Comparison of ENCODE assay signal across 28 cellular contexts in the genomic region with DNA sequence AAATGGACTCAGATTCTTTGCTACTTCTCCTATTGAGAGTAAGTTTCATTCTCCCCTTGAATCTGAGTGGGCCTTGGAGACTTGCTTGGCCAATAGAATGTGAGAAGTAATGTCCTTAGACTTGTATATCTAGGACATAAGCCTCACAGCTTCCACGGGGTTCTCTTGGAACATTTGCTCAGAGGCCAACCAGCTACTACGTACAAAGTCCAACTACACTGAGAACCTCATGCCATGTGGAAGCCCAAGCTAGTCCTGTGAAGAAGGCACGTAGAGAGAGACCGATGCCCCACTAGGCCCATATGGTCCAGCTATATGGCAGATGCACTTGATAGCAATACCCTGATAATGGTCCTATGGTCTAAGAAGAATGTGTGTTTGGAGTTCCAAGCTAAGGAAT.
"Had no signal": no experiment of that assay in that cellular context is flagged by ENCODE, and none has a peak within 500 bp of the region (broad histone marks: within the 10 kb centered on the region; RNA-seq: fewer than 3 reads in every experiment).

No MANE protein-coding gene starts in this region.

- ATAC-seq: naive thymus-derived CD4-positive, alpha-beta T cell; natural killer cell; psoas muscle; right cardiac atrium; sciatic nerve; stimulated activated effector memory CD8-positive, alpha-beta T cell treated with anti-CD3 and anti-CD28 coated beads, Interleukin-12 subunit alpha, Interleukin-12 subunit beta, amount 100 ng/mL, for 72 hours; stimulated activated naive B cell treated with anti-CD40 and anti-IgM and Interleukin-4, amounts not matched to agents 10 μg/mL and 1 μg/mL and 100 μg/mL, for 72 hours; upper lobe of right lung had no signal

- H3K27ac ChIP-seq: neural progenitor cell, ovary, parathyroid adenoma, psoas muscle, stomach, thoracic aorta, thyroid gland, tibial nerve, upper lobe of right lung, uterus had no signal

- DNase-seq: naive thymus-derived CD4-positive, alpha-beta T cell; natural killer cell; occipital lobe; ovary; posterior cingulate gyrus; psoas muscle; right cardiac atrium; stimulated activated CD4-positive, alpha-beta T cell treated with anti-CD3 and anti-CD28 coated beads, Interleukin-15, amount 100 ng/mL, for 24 hours; stimulated activated CD4-positive, alpha-beta T cell treated with anti-CD3 and anti-CD28 coated beads, Interleukin-2, amount 100 ng/mL, for 24 hours; stimulated activated CD4-positive, alpha-beta T cell treated with anti-CD3 and anti-CD28 coated beads, Interleukin-2, amount 100 ng/mL, for 48 hours; stimulated activated CD4-positive, alpha-beta T cell treated with anti-CD3 and anti-CD28 coated beads, Interleukin-4, amount 100 ng/mL, for 24 hours; stimulated activated naive B cell treated with anti-CD40 and anti-IgM and Interleukin-4, amounts not matched to agents 10 μg/mL and 1 μg/mL and 100 μg/mL, for 72 hours; stimulated activated naive CD4-positive, alpha-beta T cell treated with Interleukin-2 at 50 U/mL for 16 hours; stomach; thyroid gland; trophoblast cell; upper lobe of right lung; uterus had no signal

- H3K27me3 ChIP-seq: neural progenitor cell, ovary, stomach, thyroid gland, tibial nerve, uterus had no signal

- H3K4me1 ChIP-seq: neural progenitor cell, parathyroid adenoma, psoas muscle, stomach, thyroid gland, tibial nerve, upper lobe of right lung, uterus had no signal

- H3K36me3 ChIP-seq: neural progenitor cell, ovary, thoracic aorta, thyroid gland, upper lobe of right lung, uterus had no signal

- H3K36me3 Mint-ChIP-seq: natural killer cell; neural progenitor cell; stimulated activated effector memory CD8-positive, alpha-beta T cell treated with anti-CD3 and anti-CD28 coated beads, Interleukin-12 subunit alpha, Interleukin-12 subunit beta, amount 100 ng/mL, for 72 hours had no signal

- H3K27ac Mint-ChIP-seq: naive thymus-derived CD4-positive, alpha-beta T cell; natural killer cell; nephron; neural progenitor cell; progenitor cell of endocrine pancreas; stimulated activated effector memory CD8-positive, alpha-beta T cell treated with anti-CD3 and anti-CD28 coated beads, Interleukin-12 subunit alpha, Interleukin-12 subunit beta, amount 100 ng/mL, for 72 hours; stimulated activated naive B cell treated with anti-CD40 and anti-IgM and Interleukin-4, amounts not matched to agents 10 μg/mL and 1 μg/mL and 100 μg/mL, for 72 hours; stimulated activated naive CD8-positive, alpha-beta T cell treated with anti-CD3 and anti-CD28 coated beads, Interleukin-15, Interleukin-2, amounts not matched to agents 100 ng/mL and 50 ng/mL, for 24 hours had no signal

- H3K9me3 ChIP-seq: ovary, psoas muscle, stomach, thoracic aorta, thyroid gland, tibial nerve, upper lobe of right lung, uterus had no signal

- H3K4me3 ChIP-seq: neural progenitor cell, ovary, psoas muscle, skin epidermis, stomach, thoracic aorta, thyroid gland, tibial nerve, upper lobe of right lung, uterus had no signal

- H3K9ac ChIP-seq: neural progenitor cell, parathyroid adenoma had no signal

- H3K9me3 Mint-ChIP-seq: naive thymus-derived CD4-positive, alpha-beta T cell; natural killer cell; nephron; neural progenitor cell; stimulated activated effector memory CD8-positive, alpha-beta T cell treated with anti-CD3 and anti-CD28 coated beads, Interleukin-12 subunit alpha, Interleukin-12 subunit beta, amount 100 ng/mL, for 72 hours; stimulated activated naive B cell treated with anti-CD40 and anti-IgM and Interleukin-4, amounts not matched to agents 10 μg/mL and 1 μg/mL and 100 μg/mL, for 72 hours; stimulated activated naive CD8-positive, alpha-beta T cell treated with anti-CD3 and anti-CD28 coated beads, Interleukin-15, Interleukin-2, amounts not matched to agents 100 ng/mL and 50 ng/mL, for 24 hours had no signal
